16 cellular contexts compared by ENCODE assay signal in the genomic region with DNA sequence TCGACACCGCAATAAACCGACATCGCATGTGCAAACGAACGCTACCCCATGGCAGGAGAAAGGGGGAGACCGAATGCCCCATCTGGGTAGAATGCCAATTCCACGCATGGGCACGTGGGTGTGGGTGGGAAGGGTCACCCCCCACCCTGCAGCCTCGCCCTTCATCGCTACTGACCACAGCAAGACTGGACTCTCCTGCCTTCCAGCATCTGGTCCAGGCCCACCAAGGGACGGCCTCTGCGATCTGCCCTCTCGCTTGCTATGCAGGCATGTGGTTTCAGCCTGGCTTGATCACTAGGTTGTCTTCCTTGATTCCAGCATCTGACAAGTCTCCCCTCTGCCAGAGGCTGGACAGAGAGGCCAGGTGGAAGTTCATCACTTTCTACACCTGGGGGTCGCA.
"Had no signal": no experiment of that assay in that cellular context is flagged by ENCODE, and none has a peak within 500 bp of the region (broad histone marks: within the 10 kb centered on the region; RNA-seq: fewer than 3 reads in every experiment).

No MANE protein-coding gene starts in this region.

- H3K79me2 ChIP-seq: parathyroid adenoma had no signal

- H3K9me3 Mint-ChIP-seq: naive thymus-derived CD8-positive, alpha-beta T cell had no signal

- ATAC-seq: esophagus mucosa; left lobe of liver; mucosa of descending colon; naive thymus-derived CD8-positive, alpha-beta T cell; psoas muscle had no signal

- DNase-seq: cortex of kidney; effector CD8-positive, alpha-beta T cell; islet precursor cell; mammary epithelial cell; mucosa of descending colon; naive thymus-derived CD8-positive, alpha-beta T cell; psoas muscle; stimulated activated CD4-positive, alpha-beta T cell treated with anti-CD3 and anti-CD28 coated beads, Interleukin-12 subunit alpha, Interleukin-12 subunit beta, amount 100 ng/mL, for 4 hours; stimulated activated CD4-positive, alpha-beta T cell treated with anti-CD3 and anti-CD28 coated beads, Interleukin-2, amount 100 ng/mL, for 48 hours; stimulated activated naive CD4-positive, alpha-beta T cell treated with Interleukin-2 at 50 U/mL for 16 hours; trophoblast cell had no signal

- H2AFZ ChIP-seq: parathyroid adenoma had no signal

- H3K4me3 Mint-ChIP-seq: naive thymus-derived CD8-positive, alpha-beta T cell had no signal

- H3K4me1 ChIP-seq: psoas muscle had no signal

- H3K4me3 ChIP-seq: dorsolateral prefrontal cortex, mucosa of descending colon, psoas muscle, skin epidermis had no signal

- H3K27me3 Mint-ChIP-seq: naive thymus-derived CD8-positive, alpha-beta T cell had no signal

- H3K36me3 Mint-ChIP-seq: naive thymus-derived CD8-positive, alpha-beta T cell had no signal

- H3K9ac ChIP-seq: parathyroid adenoma had no signal

- H3K9me3 ChIP-seq: mucosa of descending colon, psoas muscle had no signal

- H3K27ac ChIP-seq: dorsolateral prefrontal cortex, parathyroid adenoma, psoas muscle had no signal
